8 cellular contexts compared by ENCODE assay signal in the genomic region with DNA sequence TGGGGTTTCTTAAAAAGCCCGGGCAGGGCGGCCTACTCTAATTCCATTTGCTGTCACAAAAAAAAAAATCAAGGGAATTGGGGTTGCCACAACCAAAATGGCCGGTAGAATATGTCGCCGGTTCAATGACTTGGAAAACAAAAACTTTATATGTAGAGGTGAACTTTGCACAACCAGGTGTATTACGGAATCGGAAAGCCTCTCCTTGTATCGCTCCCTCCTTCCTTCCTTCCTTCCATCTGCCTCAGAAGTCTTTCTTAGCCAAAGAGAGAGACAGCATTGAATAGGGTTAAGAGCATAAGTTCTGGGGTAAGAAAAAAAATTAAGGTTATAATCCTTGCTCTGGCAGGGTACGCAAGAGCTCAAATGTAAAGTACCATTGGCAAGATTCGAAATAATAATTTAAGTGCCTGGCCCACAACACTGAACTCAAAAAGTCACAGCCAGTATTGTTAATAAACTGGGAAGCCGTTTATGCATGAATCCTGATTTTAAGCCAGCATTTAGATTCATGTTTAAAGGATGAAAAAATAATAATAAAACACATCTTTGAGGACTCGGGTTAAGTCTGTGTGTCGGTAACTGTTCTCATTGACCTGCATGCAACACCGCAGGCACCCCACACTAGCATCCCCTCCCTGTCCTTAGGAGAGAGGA. TPM values are rescaled to one million over a fixed set of nuclear protein-coding genes. Genes with fewer than 3 reads are reported as not detected.
DNase-seq lines count a peak whose midpoint lies in the region; ATAC-seq, FAIRE-seq and TF ChIP-seq lines count a peak whose summit lies in the region.

No MANE protein-coding gene starts in this region.

- peak overlapping the region; percentile 89 for H3K27ac Mint-ChIP-seq in activated CD8-positive, alpha-beta T cell treated with anti-CD3 and anti-CD28 coated beads, Interleukin-2, amount 10 ng/mL, durations not matched to agents 7 days and 5 days

- POLR2A ChIA-PET in activated CD8-positive, alpha-beta T cell treated with anti-CD3 and anti-CD28 coated beads, Interleukin-2, amount 10 ng/mL, durations not matched to agents 7 days and 5 days (lab: Charles Lee) = interaction anchor here (0.7 to 4.7 kb wide), 9 partner anchors 9 to 166 kb away, joined by 3 to 28 read pairs (median 5); partner anchors contain the start of gene RFWD3

- H3K36me3 ChIP-seq in heart left ventricle = no peaks in the 10 kb centered on the region
- no peaks in the 10 kb centered on the region for H3K36me3 ChIP-seq in thymus (ENCODE audit: control insufficient read depth, insufficient read depth)

- H3K27me3 ChIP-seq in heart left ventricle = no peaks in the 10 kb centered on the region
- no peaks in the 10 kb centered on the region for H3K27me3 ChIP-seq in thymus (ENCODE audit: control insufficient read depth, insufficient read depth)

- H3K9me3 Mint-ChIP-seq in activated CD8-positive, alpha-beta T cell treated with anti-CD3 and anti-CD28 coated beads, Interleukin-2, amount 10 ng/mL, durations not matched to agents 7 days and 5 days (ENCODE audit: insufficient read depth) = no peaks in the 10 kb centered on the region

- H3K9me3 ChIP-seq in heart left ventricle (no peaks in the 10 kb centered on the region), thymus (ENCODE audit: control insufficient read depth) (no peaks in the 10 kb centered on the region)

- DNase-seq in heart left ventricle = no peak
- no peak for DNase-seq in Right ventricle myocardium inferior (ENCODE audit: missing footprints)
- DNase-seq in activated CD8-positive, alpha-beta T cell treated with anti-CD3 and anti-CD28 coated beads, Interleukin-2, amount 10 ng/mL, durations not matched to agents 7 days and 5 days = no peak
- DNase-seq in kidney glomerular epithelial cell (lab: John Stamatoyannopoulos, UW) = peak; percentile 77
- no peak for DNase-seq in urothelium cell line (ENCODE audit: low spot score)
- DNase-seq in activated gamma-delta T cell treated with Interleukin-2 at 50 U/mL for 16 hours = no peak

- FAIRE-seq in urothelium cell line (lab: Jason Lieb, UNC) = no peak

- intact Hi-C loops in heart left ventricle (cut with DNase I) (loop anchor here in 4 of 10 donors (5.0 to 10.0 kb wide), 2 partner anchors 103 to 105 kb away; no protein-coding TSS in a partner anchor), Right ventricle myocardium inferior (cut with DNase I) (loop anchor here (5.0 kb wide), 1 partner anchor 105 kb away; no protein-coding TSS in a partner anchor)

- H3K4me3 ChIP-seq in heart left ventricle (peak overlapping the region; percentile 71 to 100 (median 94)), thymus (ENCODE audit: low read length) (peak overlapping the region; percentile 85)

- H3K4me1 Mint-ChIP-seq in activated CD8-positive, alpha-beta T cell treated with anti-CD3 and anti-CD28 coated beads, Interleukin-2, amount 10 ng/mL, durations not matched to agents 7 days and 5 days (ENCODE audit: low read depth) = peaks cover 58% of the 10 kb centered on the region

- no peaks in the 10 kb centered on the region for H3K27me3 Mint-ChIP-seq in activated CD8-positive, alpha-beta T cell treated with anti-CD3 and anti-CD28 coated beads, Interleukin-2, amount 10 ng/mL, durations not matched to agents 7 days and 5 days (ENCODE audit: low read depth)

- H3K27ac ChIP-seq in heart left ventricle (peak overlapping the region; percentile 76 to 98 (median 94)), thymus (ENCODE audit: low read depth) (peak overlapping the region; percentile 97)

- peak in 1 of 4 donors; percentile 42 for ATAC-seq in heart left ventricle
- no peak for ATAC-seq in Right ventricle myocardium inferior
- peak; percentile 26 for ATAC-seq in HG03064 (IDR thresholded peaks at IDR 0.05; ENCODE audit: low read depth, unreplicated experiment)
- peak; percentile 2 for ATAC-seq in activated CD8-positive, alpha-beta T cell treated with anti-CD3 and anti-CD28 coated beads, Interleukin-2, amount 10 ng/mL, durations not matched to agents 7 days and 5 days

- no peak for TF ChIP-seq POLR2A in heart left ventricle (IDR thresholded peaks at IDR 0.05)

- H3K4me1 ChIP-seq in heart left ventricle (peaks cover 0 to 39% (median 28%) of the 10 kb centered on the region in 12 donors), thymus (ENCODE audit: control insufficient read depth, insufficient read depth, low read length) (peaks cover 6% of the 10 kb centered on the region)

- TF ChIP-seq CTCF in heart left ventricle (IDR thresholded peaks at IDR 0.05) = no peak

- peak overlapping the region; percentile 88 for H3K4me3 Mint-ChIP-seq in activated CD8-positive, alpha-beta T cell treated with anti-CD3 and anti-CD28 coated beads, Interleukin-2, amount 10 ng/mL, durations not matched to agents 7 days and 5 days

- peaks cover 29% of the 10 kb centered on the region for H3K36me3 Mint-ChIP-seq in activated CD8-positive, alpha-beta T cell treated with anti-CD3 and anti-CD28 coated beads, Interleukin-2, amount 10 ng/mL, durations not matched to agents 7 days and 5 days (ENCODE audit: low read depth)

- WGBS in heart left ventricle, 4 donors = 22 to 27% (median 22%) methylated on average over 14 of the region's 14 CpGs
- WGBS in thymus = 34% methylated on average over 14 of the region's 14 CpGs

- CTCF ChIA-PET in activated CD8-positive, alpha-beta T cell treated with anti-CD3 and anti-CD28 coated beads, Interleukin-2, amount 10 ng/mL, durations not matched to agents 7 days and 5 days (lab: Charles Lee) = interaction anchor here (0.8 to 2.8 kb wide), 3 partner anchors 17 to 29 kb away, joined by 3 to 8 read pairs (median 3); no protein-coding TSS in a partner anchor

RNA-seq across cellular contexts. Expression of gene GLG1, which starts 0.5 kb away (rescaled TPM):
- total RNA-seq in heart left ventricle (100 to 1,000 TPM in 6 of 9 donors, 10 to 100 TPM in 3; 86.7 to 138 (median 115) TPM), Right ventricle myocardium inferior (69.3 TPM)
- polyA plus RNA-seq in heart left ventricle (10 to 100 TPM; 26.5 to 59.6 TPM), thymus (31.7 TPM)
- total RNA-seq in activated CD8-positive, alpha-beta T cell treated with anti-CD3 and anti-CD28 coated beads, Interleukin-2, amount 10 ng/mL, durations not matched to agents 7 days and 5 days = 100 to 1,000 TPM; 110 to 112 TPM

RNA-seq across cellular contexts. Expression of gene RFWD3, which starts 59.2 kb away (rescaled TPM):
- total RNA-seq in heart left ventricle (10 to 100 TPM in 2 of 9 donors, 1 to 10 TPM in 7; 3.9 to 14.4 (median 5.3) TPM), Right ventricle myocardium inferior (4.5 TPM)
- polyA plus RNA-seq in heart left ventricle (1 to 10 TPM; 3.3 to 5.1 TPM), thymus (11.6 TPM)
- total RNA-seq in activated CD8-positive, alpha-beta T cell treated with anti-CD3 and anti-CD28 coated beads, Interleukin-2, amount 10 ng/mL, durations not matched to agents 7 days and 5 days = 100 to 1,000 TPM; 119 to 120 TPM

Comparison
In these comparisons a context has a peak if more than half of its experiments do, and no peak if none do; other contexts are left out.
1. RNA of gene RFWD3, which starts 59.2 kb away (total RNA-seq): 119 to 120 TPM in activated CD8-positive, alpha-beta T cell treated with anti-CD3 and anti-CD28 coated beads, Interleukin-2, amount 10 ng/mL, durations not matched to agents 7 days and 5 days; 3.9 to 14.4 TPM in heart left ventricle and 4.5 TPM in Right ventricle myocardium inferior (single experiment); every median in the first group is over 4 times any median in the second.